ENCODE assay signal across 26 cellular contexts in the genomic region with DNA sequence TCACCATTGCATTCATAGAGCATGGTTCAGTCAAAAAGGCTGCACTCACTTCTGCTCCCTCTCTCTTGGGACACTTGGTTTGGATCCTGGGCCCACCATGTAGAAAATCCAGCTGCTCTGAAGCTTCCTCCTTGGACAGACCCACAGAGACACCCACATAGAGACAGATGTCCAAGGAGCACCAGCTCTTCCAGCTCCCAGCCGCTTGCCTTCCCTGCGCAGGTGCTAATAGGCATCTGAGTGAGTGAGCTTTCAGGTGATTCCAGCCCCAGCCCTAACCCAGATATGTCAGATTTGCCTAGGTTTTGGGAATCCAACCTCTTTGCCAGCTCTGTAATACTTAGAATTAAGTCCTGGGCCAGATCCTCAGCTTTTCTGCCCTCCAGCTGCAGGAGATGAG. TPM values are rescaled to one million over a fixed set of nuclear protein-coding genes. Genes with fewer than 3 reads are reported as not detected.
"Had no signal": no experiment of that assay in that cellular context is flagged by ENCODE, and none has a peak within 500 bp of the region (broad histone marks: within the 10 kb centered on the region; RNA-seq: fewer than 3 reads in every experiment).

No MANE protein-coding gene starts in this region.

- H3K36me3 ChIP-seq: brain microvascular endothelial cell, cardiac muscle cell had no signal

- H3K27ac ChIP-seq: brain microvascular endothelial cell, cardiac muscle cell, SK-N-MC had no signal

- DNase-seq: activated B cell treated with CpG ODN at 0.5 μM for 24 hours; activated CD4-positive, alpha-beta memory T cell treated with anti-CD3 and anti-CD28 coated beads for 36 hours; activated CD4-positive, alpha-beta T cell treated with anti-CD3 and anti-CD28 coated beads, Interleukin-2, amount 10 ng/mL, durations not matched to agents 7 days and 5 days; activated CD8-positive, alpha-beta memory T cell treated with anti-CD3 and anti-CD28 coated beads for 24 hours; activated gamma-delta T cell treated with Interleukin-2 at 50 U/mL for 16 hours; activated naive CD4-positive, alpha-beta T cell treated with anti-CD3 and anti-CD28 coated beads, Interleukin-2, amount 10 ng/mL, durations not matched to agents 7 days and 5 days; activated naive CD8-positive, alpha-beta T cell treated with anti-CD3 and anti-CD28 coated beads for 36 hours; activated T-cell treated with anti-CD3 and anti-CD28 coated beads, Interleukin-2, amount 50 U/mL, for 4 hours; brain microvascular endothelial cell; Karpas-422; NCI-H1105 treated with DMSO at 0.1 percent for 48 hours; NCI-H1436 treated with DMSO at 0.1 percent for 48 hours; NCI-H1930; NCI-H510A; NCI-H526 treated with DMSO at 0.1 percent for 48 hours; NK-92 treated with Interleukin-12 subunit alpha and Interleukin-12 subunit beta, amount 100 ng/mL, for 24 hours; OCI-M1; RPMI8226; T-cell; T-helper 2 cell; T1000 had no signal

- H3K27me3 ChIP-seq: brain microvascular endothelial cell, cardiac muscle cell had no signal

- ATAC-seq: activated T-cell treated with anti-CD3 and anti-CD28 coated beads, Interleukin-2, amount 50 U/mL, for 4 hours; K562; Panc1; Right ventricle myocardium inferior; T-cell had no signal

- H3K4me3 ChIP-seq: cardiac muscle cell, K562, SK-N-MC had no signal

RNA-seq across cellular contexts. Expression of a gene that starts 38.6 kb away (rescaled TPM):
- total RNA-seq: activated B cell treated with CpG ODN at 0.5 μM for 24 hours; activated CD4-positive, alpha-beta memory T cell treated with anti-CD3 and anti-CD28 coated beads for 36 hours; activated CD4-positive, alpha-beta T cell treated with anti-CD3 and anti-CD28 coated beads, Interleukin-2, amount 10 ng/mL, durations not matched to agents 7 days and 5 days; activated naive CD8-positive, alpha-beta T cell treated with anti-CD3 and anti-CD28 coated beads for 36 hours had no signal
